In genomic region chrX:73849054-73849453, GRCh38 we compare ENCODE assay signal across 1 cellular context.
TF ChIP-seq lines count a peak whose summit lies in the region.

No MANE protein-coding gene starts in this region.

TF ChIP-seq in liver, 16 proteins besides CTCF, POLR2A, EP300 and RAD21 (continued from another document):
- TF ChIP-seq EGR1 (IDR thresholded peaks at IDR 0.05; ENCODE audit: low read depth in 2 of 2) (no peak), GABPA (IDR thresholded peaks at IDR 0.05 in 1 of 2, conservative IDR thresholded peaks at IDR 0.05 in 1 of 2) (no peak), REST (IDR thresholded peaks at IDR 0.05) (no peak), FOXA2 (IDR thresholded peaks at IDR 0.05) (no peak), HNF4A (conservative IDR thresholded peaks at IDR 0.05) (no peak), ZBTB33 (IDR thresholded peaks at IDR 0.05) (no peak), RXRA (IDR thresholded peaks at IDR 0.05) (no peak), ATF3 (IDR thresholded peaks at IDR 0.05) (no peak), YY1 (IDR thresholded peaks at IDR 0.05) (no peak), HNF4G (IDR thresholded peaks at IDR 0.05) (no peak), FOXA1 (IDR thresholded peaks at IDR 0.05) (no peak), JUND (IDR thresholded peaks at IDR 0.05) (no peak), NR2F2 (IDR thresholded peaks at IDR 0.05) (no peak), MAX (IDR thresholded peaks at IDR 0.05) (no peak)
TF ChIP-seq in liver: peak in this region for 0.
